24 cellular contexts compared by ENCODE assay signal in genomic region chr2:127618551-127618950, GRCh38. TPM values are rescaled to one million over a fixed set of nuclear protein-coding genes. Genes with fewer than 3 reads are reported as not detected.
A peak's percentile ranks its signal among the peaks of the same experiment; 100 is the strongest.
DNase-seq lines count a peak whose midpoint lies in the region; ATAC-seq and TF ChIP-seq lines count a peak whose summit lies in the region.
"Had no signal": no experiment of that assay in that cellular context is flagged by ENCODE, and none has a peak within 500 bp of the region (broad histone marks: within the 10 kb centered on the region; RNA-seq: fewer than 3 reads in every experiment).

No MANE protein-coding gene starts in this region.

- peaks cover 59% of the 10 kb centered on the region for H3K36me3 ChIP-seq in KOPT-K1 (ENCODE audit: insufficient read depth, low read length)
- H3K36me3 ChIP-seq: heart left ventricle, uterus had no signal

- peaks cover under 1% of the 10 kb centered on the region for H3K9me3 ChIP-seq in KOPT-K1 (ENCODE audit: insufficient read depth, low read length, poor library complexity, severe bottlenecking)
- H3K9me3 ChIP-seq: uterus had no signal

- DNase-seq in activated T-cell treated with anti-CD3 and anti-CD28 coated beads, Interleukin-2, amount 50 U/mL, for 24 hours: peak; percentile 22
- DNase-seq in activated T-cell treated with anti-CD3 and anti-CD28 coated beads, Interleukin-2, amount 50 U/mL, for 72 hours: no peak
- DNase-seq in memory B cell (ENCODE audit: low spot score in 2 of 2) (peak in 1 of 2 donors; percentile 6), type B pancreatic cell (ENCODE audit: extremely low spot score, unreplicated experiment) (peak; percentile 20), NCI-H446 (lab: John Stamatoyannopoulos, UW) (no peak)
- DNase-seq: activated CD4-positive, CD25-positive, alpha-beta regulatory T cell; activated gamma-delta T cell; amniotic stem cell; caudate nucleus; CD4-positive, CD25-positive, alpha-beta regulatory T cell; dermis blood vessel endothelial cell; DMS79; HCEC 1CT; immature natural killer cell; NCI-H1417 treated with DMSO at 0.1 percent for 48 hours; NCI-H524; stimulated activated CD4-positive, alpha-beta T cell treated with anti-CD3 and anti-CD28 coated beads, Interleukin-4, amount 100 ng/mL, for 4 hours; T-helper 9 cell had no signal

- H3K36me3 Mint-ChIP-seq in activated T-cell treated with anti-CD3 and anti-CD28 coated beads, Interleukin-2, amount 50 U/mL, for 24 hours (ENCODE audit: low read depth): no peaks in the 10 kb centered on the region
- H3K36me3 Mint-ChIP-seq in activated T-cell treated with anti-CD3 and anti-CD28 coated beads, Interleukin-2, amount 50 U/mL, for 72 hours (ENCODE audit: insufficient read depth in 2 of 2): peaks cover 0 to 3% of the 10 kb centered on the region in 2 donors
- H3K36me3 Mint-ChIP-seq in memory B cell: no peaks in the 10 kb centered on the region
- no peaks in the 10 kb centered on the region for H3K36me3 Mint-ChIP-seq in type B pancreatic cell
- H3K36me3 Mint-ChIP-seq: immature natural killer cell had no signal

- peaks cover 10% of the 10 kb centered on the region for H3K4me1 Mint-ChIP-seq in activated T-cell treated with anti-CD3 and anti-CD28 coated beads, Interleukin-2, amount 50 U/mL, for 24 hours (ENCODE audit: low read depth)
- peaks cover 14% of the 10 kb centered on the region for H3K4me1 Mint-ChIP-seq in activated T-cell treated with anti-CD3 and anti-CD28 coated beads, Interleukin-2, amount 50 U/mL, for 72 hours (ENCODE audit: low read depth)
- peaks cover 29% of the 10 kb centered on the region for H3K4me1 Mint-ChIP-seq in memory B cell
- no peaks in the 10 kb centered on the region for H3K4me1 Mint-ChIP-seq in type B pancreatic cell (ENCODE audit: unreplicated experiment)
- H3K4me1 Mint-ChIP-seq: immature natural killer cell had no signal

- no peak for TF ChIP-seq CTCF in type B pancreatic cell (conservative IDR thresholded peaks at IDR 0.05)

- no peak for ATAC-seq in activated T-cell treated with anti-CD3 and anti-CD28 coated beads, Interleukin-2, amount 50 U/mL, for 72 hours (replicated peaks in 1 of 2)
- ATAC-seq in memory B cell (ENCODE audit: low read depth) (no peak), HG03457 (IDR thresholded peaks at IDR 0.05; ENCODE audit: unreplicated experiment) (no peak), GM18511 (IDR thresholded peaks at IDR 0.05; ENCODE audit: unreplicated experiment) (no peak)
- ATAC-seq: heart left ventricle had no signal

- H3K27ac Mint-ChIP-seq in activated T-cell treated with anti-CD3 and anti-CD28 coated beads, Interleukin-2, amount 50 U/mL, for 24 hours: no peak overlapping the region
- no peak overlapping the region for H3K27ac Mint-ChIP-seq in activated T-cell treated with anti-CD3 and anti-CD28 coated beads, Interleukin-2, amount 50 U/mL, for 72 hours
- H3K27ac Mint-ChIP-seq in memory B cell (no peak overlapping the region), type B pancreatic cell (no peak overlapping the region)
- H3K27ac Mint-ChIP-seq: immature natural killer cell had no signal

- no peaks in the 10 kb centered on the region for H3K9me3 Mint-ChIP-seq in activated T-cell treated with anti-CD3 and anti-CD28 coated beads, Interleukin-2, amount 50 U/mL, for 24 hours
- peaks cover 0 to 3% of the 10 kb centered on the region in 2 donors for H3K9me3 Mint-ChIP-seq in activated T-cell treated with anti-CD3 and anti-CD28 coated beads, Interleukin-2, amount 50 U/mL, for 72 hours
- H3K9me3 Mint-ChIP-seq in memory B cell: no peaks in the 10 kb centered on the region
- H3K9me3 Mint-ChIP-seq in type B pancreatic cell: no peaks in the 10 kb centered on the region

- no peak overlapping the region for H3K4me3 Mint-ChIP-seq in activated T-cell treated with anti-CD3 and anti-CD28 coated beads, Interleukin-2, amount 50 U/mL, for 24 hours
- H3K4me3 Mint-ChIP-seq in activated T-cell treated with anti-CD3 and anti-CD28 coated beads, Interleukin-2, amount 50 U/mL, for 72 hours: no peak overlapping the region
- H3K4me3 Mint-ChIP-seq in memory B cell (peak overlapping the region; percentile 61), type B pancreatic cell (no peak overlapping the region)
- H3K4me3 Mint-ChIP-seq: CD4-positive, CD25-positive, alpha-beta regulatory T cell; immature natural killer cell had no signal

- H3K27ac ChIP-seq in KOPT-K1 (ENCODE audit: low read depth, low read length, poor library complexity, severe bottlenecking): peak overlapping the region; percentile 99
- H3K27ac ChIP-seq: heart left ventricle, uterus had no signal

- no peaks in the 10 kb centered on the region for H3K27me3 Mint-ChIP-seq in activated T-cell treated with anti-CD3 and anti-CD28 coated beads, Interleukin-2, amount 50 U/mL, for 24 hours
- peaks cover 11% of the 10 kb centered on the region for H3K27me3 Mint-ChIP-seq in activated T-cell treated with anti-CD3 and anti-CD28 coated beads, Interleukin-2, amount 50 U/mL, for 72 hours (ENCODE audit: low read depth)
- H3K27me3 Mint-ChIP-seq in memory B cell (no peaks in the 10 kb centered on the region), type B pancreatic cell (peaks cover 7% of the 10 kb centered on the region)

RNA-seq across cellular contexts. Expression of gene GPR17, which starts 27.4 kb away (rescaled TPM):
- not detected for total RNA-seq in activated T-cell treated with anti-CD3 and anti-CD28 coated beads, Interleukin-2, amount 50 U/mL, for 72 hours
- 0.19 TPM in 1 of 2 replicates, not detected in the other for total RNA-seq in type B pancreatic cell (ENCODE audit: low replicate concordance)
- total RNA-seq: CD4-positive, CD25-positive, alpha-beta regulatory T cell; dermis blood vessel endothelial cell; renal cortical epithelial cell had no signal

RNA-seq across cellular contexts. Expression of gene LIMS2, which starts 56.8 kb away (rescaled TPM):
- total RNA-seq in activated T-cell treated with anti-CD3 and anti-CD28 coated beads, Interleukin-2, amount 50 U/mL, for 72 hours: 10 to 100 TPM in 1 of 2 donors, 1 to 10 TPM in 1; 6.4 to 10.3 TPM
- 13.1 and 20.5 TPM in 2 replicates for total RNA-seq in type B pancreatic cell (ENCODE audit: low replicate concordance)

Comparison
In these comparisons a context has a peak if more than half of its experiments do, and no peak if none do; other contexts are left out.
1. DNase-seq: peak in activated T-cell treated with anti-CD3 and anti-CD28 coated beads, Interleukin-2, amount 50 U/mL, for 24 hours (single experiment) and type B pancreatic cell (single experiment); none in activated T-cell treated with anti-CD3 and anti-CD28 coated beads, Interleukin-2, amount 50 U/mL, for 72 hours (0 of 2) and NCI-H446 (0 of 2).